In genomic region chr11:75276696-75277095, GRCh38 we compare ENCODE assay signal across 10 cellular contexts. TPM values are rescaled to one million over a fixed set of nuclear protein-coding genes. Genes with fewer than 3 reads are reported as not detected.
DNase-seq lines count a peak whose midpoint lies in the region; ATAC-seq lines count a peak whose summit lies in the region.
"Had no signal": no experiment of that assay in that cellular context is flagged by ENCODE, and none has a peak within 500 bp of the region (broad histone marks: within the 10 kb centered on the region; RNA-seq: fewer than 3 reads in every experiment).

No MANE protein-coding gene starts in this region.

- POLR2A ChIA-PET in activated CD4-positive, alpha-beta memory T cell treated with anti-CD3 and anti-CD28 coated beads, Interleukin-2, amount 10 ng/mL, durations not matched to agents 7 days and 5 days (lab: Charles Lee) = interaction anchor here (1.1 to 2.8 kb wide), 11 partner anchors 28 to 328 kb away, joined by 3 to 29 read pairs (median 6); partner anchors contain the start of genes RPS3, SPCS2 and XRRA1

- no peaks in the 10 kb centered on the region for H3K9me3 Mint-ChIP-seq in activated CD4-positive, alpha-beta memory T cell treated with anti-CD3 and anti-CD28 coated beads, Interleukin-2, amount 10 ng/mL, durations not matched to agents 7 days and 5 days
- H3K9me3 Mint-ChIP-seq in natural killer cell treated with Interleukin-12 subunit alpha and Interleukin-12 subunit beta and Interleukin-15 and Interleukin-18, amount 100 ng/mL, for 72 hours = no peaks in the 10 kb centered on the region

- H3K36me3 Mint-ChIP-seq in activated CD4-positive, alpha-beta memory T cell treated with anti-CD3 and anti-CD28 coated beads, Interleukin-2, amount 10 ng/mL, durations not matched to agents 7 days and 5 days (ENCODE audit: low read depth) = peaks cover 6% of the 10 kb centered on the region
- no peaks in the 10 kb centered on the region for H3K36me3 Mint-ChIP-seq in natural killer cell treated with Interleukin-12 subunit alpha and Interleukin-12 subunit beta and Interleukin-15 and Interleukin-18, amount 100 ng/mL, for 72 hours

- peaks cover 40% of the 10 kb centered on the region for H3K4me1 Mint-ChIP-seq in activated CD4-positive, alpha-beta memory T cell treated with anti-CD3 and anti-CD28 coated beads, Interleukin-2, amount 10 ng/mL, durations not matched to agents 7 days and 5 days
- peaks cover 29 to 39% of the 10 kb centered on the region in 2 donors for H3K4me1 Mint-ChIP-seq in natural killer cell treated with Interleukin-12 subunit alpha and Interleukin-12 subunit beta and Interleukin-15 and Interleukin-18, amount 100 ng/mL, for 72 hours (ENCODE audit: low read depth in 2 of 2)

- no peaks in the 10 kb centered on the region for H3K27me3 Mint-ChIP-seq in activated CD4-positive, alpha-beta memory T cell treated with anti-CD3 and anti-CD28 coated beads, Interleukin-2, amount 10 ng/mL, durations not matched to agents 7 days and 5 days
- no peaks in the 10 kb centered on the region for H3K27me3 Mint-ChIP-seq in natural killer cell treated with Interleukin-12 subunit alpha and Interleukin-12 subunit beta and Interleukin-15 and Interleukin-18, amount 100 ng/mL, for 72 hours

- ATAC-seq in natural killer cell treated with Interleukin-12 subunit alpha and Interleukin-12 subunit beta and Interleukin-15 and Interleukin-18, amount 100 ng/mL, for 72 hours = no peak
- ATAC-seq in HG02759 (IDR thresholded peaks at IDR 0.05; ENCODE audit: unreplicated experiment) (no peak), GM21423 (IDR thresholded peaks at IDR 0.05; ENCODE audit: unreplicated experiment) (no peak), HG03039 (IDR thresholded peaks at IDR 0.05; ENCODE audit: unreplicated experiment) (no peak), GM21528 (IDR thresholded peaks at IDR 0.05; ENCODE audit: low FRiP score, unreplicated experiment) (no peak)
- ATAC-seq: pancreas had no signal

- peak; percentile 100 for DNase-seq in DMS53 (lab: John Stamatoyannopoulos, UW)
- DNase-seq in NCI-H146 treated with DMSO at 0.1 percent for 48 hours (lab: John Stamatoyannopoulos, UW; ENCODE audit: unreplicated experiment) = peak; percentile 87
- peak; percentile 13 for DNase-seq in activated CD4-positive, alpha-beta memory T cell treated with anti-CD3 and anti-CD28 coated beads, Interleukin-2, amount 10 ng/mL, durations not matched to agents 7 days and 5 days
- DNase-seq in natural killer cell treated with Interleukin-12 subunit alpha and Interleukin-12 subunit beta and Interleukin-15 and Interleukin-18, amount 100 ng/mL, for 72 hours (ENCODE audit: low spot score) = no peak
- DNase-seq: Kasumi-1 had no signal

- H3K27ac Mint-ChIP-seq in activated CD4-positive, alpha-beta memory T cell treated with anti-CD3 and anti-CD28 coated beads, Interleukin-2, amount 10 ng/mL, durations not matched to agents 7 days and 5 days = peak overlapping the region; percentile 95
- peak overlapping the region; percentile 95 to 96 for H3K27ac Mint-ChIP-seq in natural killer cell treated with Interleukin-12 subunit alpha and Interleukin-12 subunit beta and Interleukin-15 and Interleukin-18, amount 100 ng/mL, for 72 hours

- H3K4me3 Mint-ChIP-seq in activated CD4-positive, alpha-beta memory T cell treated with anti-CD3 and anti-CD28 coated beads, Interleukin-2, amount 10 ng/mL, durations not matched to agents 7 days and 5 days = no peak overlapping the region
- no peak overlapping the region for H3K4me3 Mint-ChIP-seq in natural killer cell treated with Interleukin-12 subunit alpha and Interleukin-12 subunit beta and Interleukin-15 and Interleukin-18, amount 100 ng/mL, for 72 hours

- CTCF ChIA-PET in activated CD4-positive, alpha-beta memory T cell treated with anti-CD3 and anti-CD28 coated beads, Interleukin-2, amount 10 ng/mL, durations not matched to agents 7 days and 5 days (lab: Charles Lee) = interaction anchor here (0.8 to 9.9 kb wide), 17 partner anchors 10 to 258 kb away, joined by 3 to 339 read pairs (median 9); partner anchors contain the start of genes RPS3 and TPBGL

RNA-seq across cellular contexts. Expression of gene TPBGL, which starts 36.1 kb away (rescaled TPM):
- under 1 TPM; 0.28 to 0.38 TPM for total RNA-seq in activated CD4-positive, alpha-beta memory T cell treated with anti-CD3 and anti-CD28 coated beads, Interleukin-2, amount 10 ng/mL, durations not matched to agents 7 days and 5 days
- total RNA-seq in natural killer cell treated with Interleukin-12 subunit alpha and Interleukin-12 subunit beta and Interleukin-15 and Interleukin-18, amount 100 ng/mL, for 72 hours = under 1 TPM; 0.14 to 0.43 TPM
